ENCODE assay signal across 29 cellular contexts in genomic region chr6:142725024-142725770, GRCh38.
A peak's percentile ranks its signal among the peaks of the same experiment; 100 is the strongest.
DNase-seq lines count a peak whose midpoint lies in the region; ATAC-seq, FAIRE-seq and TF ChIP-seq lines count a peak whose summit lies in the region.
"Had no signal": no experiment of that assay in that cellular context is flagged by ENCODE, and none has a peak within 500 bp of the region (broad histone marks: within the 10 kb centered on the region; RNA-seq: fewer than 3 reads in every experiment).

No MANE protein-coding gene starts in this region.

- no peaks in the 10 kb centered on the region for H3K9me3 ChIP-seq in GM12878 (replicated peaks; ENCODE audit: control insufficient read depth, insufficient read depth, low read length)
- H3K9me3 ChIP-seq: BLaER1 treated with 17β-estradiol and CSF1 and Interleukin-3, amounts not matched to agents 10 nM and 100 nM; right atrium auricular region; suprapubic skin had no signal

- H3K4me3 Mint-ChIP-seq in GM23338 (no peak overlapping the region), nephron progenitor cell (no peak overlapping the region), CD14-positive monocyte (peak overlapping the region in 1 of 2 donors; percentile 31)
- H3K4me3 Mint-ChIP-seq: activated CD4-positive, alpha-beta T cell treated with anti-CD3 and anti-CD28 coated beads for 36 hours; activated naive CD8-positive, alpha-beta T cell; memory B cell had no signal

- no peak for FAIRE-seq in GM12878 (lab: Jason Lieb, UNC)
- FAIRE-seq: D721Med had no signal

- no peak for TF ChIP-seq POLR2A in NB4 (IDR thresholded peaks at IDR 0.05; ENCODE audit: extremely low read depth, insufficient read length)
- no peak for TF ChIP-seq POLR2A in GM12878 (IDR thresholded peaks at IDR 0.05; ENCODE audit: low read depth, low read length)

- CTCF ChIA-PET in GM12878 (lab: Yijun Ruan, JAX), result interaction anchor here (1.4 to 3.0 kb wide), 2 partner anchors 8 to 22 kb away, joined by 4 to 7 read pairs; no protein-coding TSS in a partner anchor

- POLR2A ChIA-PET in GM12878 (lab: Charles Lee), result interaction anchor here (1.0 kb wide), 1 partner anchor 14 kb away, joined by 3 read pairs; no protein-coding TSS in a partner anchor

- BruUV-seq in GM12878 (replicated peaks; lab: Mats Ljungman, UMichigan), result no TSS peak

- ATAC-seq in GM23338 (no peak), GM12878 (peak; percentile 23; the same call in 2 of the 3 replicates), GM21360 (IDR thresholded peaks at IDR 0.05; ENCODE audit: unreplicated experiment) (no peak)
- ATAC-seq: activated CD4-positive, alpha-beta T cell treated with anti-CD3 and anti-CD28 coated beads for 36 hours; HCT116 had no signal

- RAD21 ChIA-PET in GM12878 (lab: Charles Lee; ENCODE audit: unreplicated experiment), result interaction anchor here (1.5 kb wide), 1 partner anchor 32 kb away, joined by 4 read pairs; no protein-coding TSS in a partner anchor

- H3K4me1 ChIP-seq in GM23338 (ENCODE audit: insufficient read depth), result 0 out of 2 replicates have a peak, but pooled peaks cover 5% of the 10 kb centered on the region
- H3K4me1 ChIP-seq in GM12878 (ENCODE audit: control insufficient read depth, insufficient read depth, low read length), result peaks cover 10% of the 10 kb centered on the region
- H3K4me1 ChIP-seq: right atrium auricular region had no signal

- no peak for TF ChIP-seq RAD21 in GM12878 (IDR thresholded peaks at IDR 0.05; ENCODE audit: insufficient read depth, low read depth, low read length)

- no peak overlapping the region for H3K4me3 ChIP-seq in GM23338
- no peak overlapping the region for H3K4me3 ChIP-seq in NB4 (ENCODE audit: low read depth, low read length)
- H3K4me3 ChIP-seq in GM12878, result no peak overlapping the region
- H3K4me3 ChIP-seq: BLaER1 treated with 17β-estradiol and CSF1 and Interleukin-3, amounts not matched to agents 10 nM and 100 nM; right atrium auricular region; smooth muscle cell; suprapubic skin had no signal

- TF ChIP-seq EP300 in GM12878 (IDR thresholded peaks at IDR 0.05; ENCODE audit: borderline replicate concordance in 1 of 2, control insufficient read depth in 1 of 2, low read depth in 2 of 2, low read length in 2 of 2), result no peak

- in situ Hi-C loops in GM12878 (cut with MboI), result no loop called here

- no peaks in the 10 kb centered on the region for H4K20me1 ChIP-seq in GM23338 (replicated peaks; ENCODE audit: insufficient read depth)
- H4K20me1 ChIP-seq in GM12878 (ENCODE audit: control insufficient read depth, insufficient read depth), result no peaks in the 10 kb centered on the region
- H4K20me1 ChIP-seq: BLaER1 treated with 17β-estradiol and CSF1 and Interleukin-3, amounts not matched to agents 10 nM and 100 nM had no signal

- H3K36me3 Mint-ChIP-seq in GM23338 (ENCODE audit: low read depth), result no peaks in the 10 kb centered on the region
- no peaks in the 10 kb centered on the region for H3K36me3 Mint-ChIP-seq in nephron progenitor cell (ENCODE audit: low read depth)
- H3K36me3 Mint-ChIP-seq in CD14-positive monocyte, result no peaks in the 10 kb centered on the region
- H3K36me3 Mint-ChIP-seq: activated naive CD8-positive, alpha-beta T cell; memory B cell had no signal

- no peak for DNase-seq in GM23338 (ENCODE audit: low spot score)
- DNase-seq in NB4 (ENCODE audit: low read depth), result peak; percentile 43
- DNase-seq in GM12878 (ENCODE audit: low read depth, low spot score), result no peak
- DNase-seq in nephron progenitor cell, result no peak
- DNase-seq in CD14-positive monocyte (ENCODE audit: low spot score), result no peak
- no peak for DNase-seq in NCI-H510A treated with DMSO at 0.1 percent for 48 hours (lab: John Stamatoyannopoulos, UW)
- DNase-seq in COR-L47 (lab: John Stamatoyannopoulos, UW), result no peak
- DNase-seq: activated CD4-positive, alpha-beta T cell treated with anti-CD3 and anti-CD28 coated beads for 36 hours; activated effector memory CD4-positive, alpha-beta T cell treated with Interleukin-2 at 50 U/mL for 16 hours; aorta; effector CD4-positive, alpha-beta T cell; hypothalamus; NCI-H146; NCI-H345; posterior cingulate gyrus; SIG-M5; stimulated activated naive CD4-positive, alpha-beta T cell; T-helper 1 cell had no signal

- WGBS in GM12878 (ENCODE audit: insufficient coverage, insufficient replicate concordance, low lambda C conversion rate, missing lambda C conversion rate), result 34% methylated on average over 5 of the region's 5 CpGs

- no peak overlapping the region for H3K27ac Mint-ChIP-seq in GM23338
- H3K27ac Mint-ChIP-seq in nephron progenitor cell, result peak overlapping the region; percentile 53
- peak overlapping the region in 2 of 7 donors; percentile 27 to 37 for H3K27ac Mint-ChIP-seq in CD14-positive monocyte
- H3K27ac Mint-ChIP-seq: activated CD4-positive, alpha-beta T cell treated with anti-CD3 and anti-CD28 coated beads for 36 hours; activated naive CD8-positive, alpha-beta T cell; memory B cell had no signal

- H3K4me1 Mint-ChIP-seq in GM23338 (peaks cover 9% of the 10 kb centered on the region), nephron progenitor cell (peaks cover 5% of the 10 kb centered on the region), CD14-positive monocyte (peaks cover 52% of the 10 kb centered on the region)

- H3K36me3 ChIP-seq in GM23338 (ENCODE audit: insufficient read depth) (no peaks in the 10 kb centered on the region), GM12878 (ENCODE audit: control insufficient read depth in 2 of 2, insufficient read depth in 2 of 2, low read length in 1 of 2) (no peaks in the 10 kb centered on the region)
- H3K36me3 ChIP-seq: BLaER1 treated with 17β-estradiol and CSF1 and Interleukin-3, amounts not matched to agents 10 nM and 100 nM; right atrium auricular region; suprapubic skin had no signal

- no peaks in the 10 kb centered on the region for H3K9me3 Mint-ChIP-seq in GM23338
- H3K9me3 Mint-ChIP-seq in nephron progenitor cell, result peaks cover 2% of the 10 kb centered on the region
- H3K9me3 Mint-ChIP-seq in CD14-positive monocyte, result no peaks in the 10 kb centered on the region
- H3K9me3 Mint-ChIP-seq: memory B cell had no signal

- TF ChIP-seq CTCF in GM23338 (conservative IDR thresholded peaks at IDR 0.05; ENCODE audit: low read depth in 2 of 2) (no peak), NB4 (IDR thresholded peaks at IDR 0.05; ENCODE audit: low read depth, low read length) (no peak), GM12878 (IDR thresholded peaks at IDR 0.05 in 2 of 3, conservative IDR thresholded peaks at IDR 0.05 in 1 of 3; ENCODE audit: control insufficient read depth in 2 of 3, extremely low read depth in 1 of 3, insufficient read depth in 1 of 3, low read depth in 3 of 3, low read length in 3 of 3) (no peak), nephron progenitor cell (IDR thresholded peaks at IDR 0.05) (no peak), CD14-positive monocyte (IDR thresholded peaks at IDR 0.05) (no peak)

- SMC1A ChIA-PET in GM12878 (lab: Charles Lee; ENCODE audit: uncharacterized antibody, unreplicated experiment), result interaction anchor here (1.2 to 1.6 kb wide), 2 partner anchors 18 to 33 kb away, joined by 3 to 6 read pairs; no protein-coding TSS in a partner anchor

- intact Hi-C loops in GM12878 (cut with micrococcal nuclease; ENCODE audit: unreplicated experiment), result no loop called here
- intact Hi-C loops in CD14-positive monocyte (cut with micrococcal nuclease), result no loop called here

- H3K4me2 ChIP-seq in GM23338 (no peak overlapping the region), GM12878 (ENCODE audit: control insufficient read depth, insufficient read depth) (no peak overlapping the region)
- H3K4me2 ChIP-seq: smooth muscle cell had no signal

- peaks cover 7% of the 10 kb centered on the region for H3K27me3 Mint-ChIP-seq in GM23338 (ENCODE audit: insufficient read depth, low read depth, poor library complexity)
- H3K27me3 Mint-ChIP-seq in nephron progenitor cell (ENCODE audit: low read depth, poor library complexity), result no peaks in the 10 kb centered on the region
- peaks cover 0 to 2% (median 0%) of the 10 kb centered on the region in 3 donors for H3K27me3 Mint-ChIP-seq in CD14-positive monocyte (ENCODE audit: low read depth in 3 of 3)
- H3K27me3 Mint-ChIP-seq: activated CD4-positive, alpha-beta T cell treated with anti-CD3 and anti-CD28 coated beads for 36 hours; activated naive CD8-positive, alpha-beta T cell; memory B cell had no signal

- H2AFZ ChIP-seq in GM23338, result peak overlapping the region; percentile 59
- H2AFZ ChIP-seq in GM12878 (ENCODE audit: control insufficient read depth, low read depth, low read length), result peak overlapping the region; percentile 10; the same call in 1 of the 2 replicates

- H3K27ac ChIP-seq in GM23338 (ENCODE audit: low read depth) (no peak overlapping the region), GM12878 (ENCODE audit: control insufficient read depth, insufficient read depth) (no peak overlapping the region)
- H3K27ac ChIP-seq: epithelial cell of prostate, HL-60, right atrium auricular region, suprapubic skin had no signal

- no peaks in the 10 kb centered on the region for H3F3A ChIP-seq in GM23338 (replicated peaks; ENCODE audit: low read depth)

- peaks cover 11% of the 10 kb centered on the region; the same call in 1 of the 2 replicates for H3K9me2 ChIP-seq in GM23338 (ENCODE audit: insufficient read depth)

- H3K27me3 ChIP-seq in GM23338 (ENCODE audit: insufficient read depth) (no peaks in the 10 kb centered on the region), GM12878 (replicated peaks in 1 of 2; ENCODE audit: control insufficient read depth in 2 of 2, insufficient read depth in 2 of 2, low read length in 1 of 2) (no peaks in the 10 kb centered on the region)
- H3K27me3 ChIP-seq: BLaER1 treated with 17β-estradiol and CSF1 and Interleukin-3, amounts not matched to agents 10 nM and 100 nM; right atrium auricular region; suprapubic skin had no signal

- H3K9ac ChIP-seq in GM12878 (ENCODE audit: control insufficient read depth, insufficient read depth, low read length), result no peak overlapping the region
- H3K9ac ChIP-seq: BLaER1 treated with 17β-estradiol and CSF1 and Interleukin-3, amounts not matched to agents 10 nM and 100 nM had no signal

- H3K79me2 ChIP-seq in GM23338 (replicated peaks; ENCODE audit: insufficient read depth) (no peaks in the 10 kb centered on the region), GM12878 (ENCODE audit: control insufficient read depth, insufficient read depth, low read length) (no peaks in the 10 kb centered on the region)

TF ChIP-seq in GM23338, 12 proteins besides CTCF, POLR2A, EP300 and RAD21 (continues in another document):
- no peak for TF ChIP-seq CREB1 (CRISPR knock-in tag; IDR thresholded peaks at IDR 0.05; ENCODE audit: low read depth)

TF ChIP-seq in GM12878, 131 proteins besides CTCF, POLR2A, EP300 and RAD21 (continues in another document):
- TF ChIP-seq TBL1XR1 (IDR thresholded peaks at IDR 0.05; ENCODE audit: low read depth, low read length), result no peak
- no peak for TF ChIP-seq CBX5 (IDR thresholded peaks at IDR 0.05; ENCODE audit: low read depth)
- no peak for TF ChIP-seq PML (IDR thresholded peaks at IDR 0.05; ENCODE audit: low read length)
- TF ChIP-seq ZNF217 (IDR thresholded peaks at IDR 0.05), result no peak
- TF ChIP-seq SREBF1 (IDR thresholded peaks at IDR 0.05; ENCODE audit: low read length), result no peak
- no peak for TF ChIP-seq NR2C1 (IDR thresholded peaks at IDR 0.05)
- no peak for TF ChIP-seq IRF4 (IDR thresholded peaks at IDR 0.05; ENCODE audit: low read depth, low read length)
- no peak for TF ChIP-seq FOXK2 (IDR thresholded peaks at IDR 0.05)
